In genomic region chr13:114065926-114066774, GRCh38 we compare ENCODE assay signal across 8 cellular contexts.
DNase-seq lines count a peak whose midpoint lies in the region; ATAC-seq, FAIRE-seq and TF ChIP-seq lines count a peak whose summit lies in the region.

No MANE protein-coding gene starts in this region.

- H3K9ac ChIP-seq in duodenal mucosa (ENCODE audit: low read depth in 1 of 2, low read length in 2 of 2), result peak overlapping the region in 1 of 2 donors; percentile 73

- TF ChIP-seq POLR2A in GM12892 (IDR thresholded peaks at IDR 0.05; ENCODE audit: low read depth, low read length) (no peak; the same call in 1 of the 2 replicates), Peyer's patch (IDR thresholded peaks at IDR 0.05) (no peak), sigmoid colon (IDR thresholded peaks at IDR 0.05) (no peak)

- no peaks in the 10 kb centered on the region for H3K27me3 ChIP-seq in Peyer's patch
- H3K27me3 ChIP-seq in duodenal mucosa (ENCODE audit: control insufficient read depth in 1 of 2, insufficient read depth in 2 of 2, low read length in 2 of 2), result no peaks in the 10 kb centered on the region
- H3K27me3 ChIP-seq in sigmoid colon, result no peaks in the 10 kb centered on the region

- DNase-seq in GM12892 (ENCODE audit: insufficient read length) (no peak), Peyer's patch (peak in 2 of 3 donors; percentile 77 to 80), sigmoid colon (peak; percentile 82), SKM-1 (lab: John Stamatoyannopoulos, UW; ENCODE audit: unreplicated experiment) (no peak), NOMO-1 treated with DMSO at 0.1 percent for 48 hours (lab: John Stamatoyannopoulos, UW; ENCODE audit: unreplicated experiment) (no peak), NCI-H2171 (lab: John Stamatoyannopoulos, UW) (no peak)

- H3K36me3 ChIP-seq in Peyer's patch (no peaks in the 10 kb centered on the region), duodenal mucosa (ENCODE audit: control insufficient read depth in 1 of 2, insufficient read depth in 2 of 2, low read length in 2 of 2) (no peaks in the 10 kb centered on the region), sigmoid colon (no peaks in the 10 kb centered on the region)

- H3K9me3 ChIP-seq in Peyer's patch (no peaks in the 10 kb centered on the region), duodenal mucosa (ENCODE audit: control insufficient read depth in 1 of 2, low read length in 2 of 2) (no peaks in the 10 kb centered on the region), sigmoid colon (no peaks in the 10 kb centered on the region)

- no peak for TF ChIP-seq EP300 in sigmoid colon (IDR thresholded peaks at IDR 0.05)

- TF ChIP-seq CTCF in Peyer's patch (IDR thresholded peaks at IDR 0.05) (no peak), sigmoid colon (IDR thresholded peaks at IDR 0.05) (no peak)

- no peak for ATAC-seq in HG03469 (IDR thresholded peaks at IDR 0.05; ENCODE audit: unreplicated experiment)

- intact Hi-C loops in sigmoid colon (cut with DNase I), result loop anchor here (1.0 to 5.0 kb wide), 5 partner anchors 33 to 244 kb away; partner anchors contain the start of gene RASA3

- WGBS in sigmoid colon, 2 donors, result 66 to 84% methylated on average over 35 of the region's 35 CpGs

- H3K4me3 ChIP-seq in Peyer's patch (peak overlapping the region; percentile 37 to 43 (median 40)), duodenal mucosa (ENCODE audit: low read depth in 1 of 2, low read length in 2 of 2) (peak overlapping the region in 1 of 2 donors; percentile 66), sigmoid colon (peak overlapping the region in 1 of 4 donors; percentile 43)

- FAIRE-seq in GM12892 (lab: Jason Lieb, UNC), result peak; percentile 78

- H3K4me1 ChIP-seq in Peyer's patch (peaks cover 3 to 59% (median 40%) of the 10 kb centered on the region in 4 donors), duodenal mucosa (ENCODE audit: control insufficient read depth in 1 of 2, insufficient read depth in 2 of 2, low read length in 2 of 2) (peaks cover 51 to 59% of the 10 kb centered on the region in 2 donors), sigmoid colon (peaks cover 0 to 70% (median 67%) of the 10 kb centered on the region in 4 donors)

- H3K27ac ChIP-seq in Peyer's patch (peak overlapping the region; percentile 83 to 93 (median 86)), duodenal mucosa (ENCODE audit: low read depth, low read length) (peak overlapping the region; percentile 91), sigmoid colon (peak overlapping the region; percentile 90 to 98 (median 96))

Comparison
In these comparisons a context has a peak if more than half of its experiments do, and no peak if none do; other contexts are left out.
1. DNase-seq: peak in Peyer's patch (2 of 3) and sigmoid colon (single experiment); none in GM12892 (single experiment), SKM-1 (single experiment), NOMO-1 treated with DMSO at 0.1 percent for 48 hours (single experiment) and NCI-H2171 (single experiment).
2. Peak in every context shown above with its lines, with median percentiles within 50 percentile points of each other: H3K27ac ChIP-seq.